14 cellular contexts compared by ENCODE assay signal in genomic region chr7:139871276-139871675, GRCh38. TPM values are rescaled to one million over a fixed set of nuclear protein-coding genes. Genes with fewer than 3 reads are reported as not detected.
DNase-seq lines count a peak whose midpoint lies in the region; ATAC-seq and TF ChIP-seq lines count a peak whose summit lies in the region.
"Had no signal": no experiment of that assay in that cellular context is flagged by ENCODE, and none has a peak within 500 bp of the region (broad histone marks: within the 10 kb centered on the region; RNA-seq: fewer than 3 reads in every experiment).

No MANE protein-coding gene starts in this region.

- H3K27ac ChIP-seq in fibroblast of lung (ENCODE audit: insufficient read depth, low read length) = peak overlapping the region; percentile 18
- no peak overlapping the region for H3K27ac ChIP-seq in body of pancreas
- no peak overlapping the region for H3K27ac ChIP-seq in GM23338 (ENCODE audit: low read depth)
- H3K27ac ChIP-seq: foreskin keratinocyte had no signal

- H3K27me3 ChIP-seq in fibroblast of lung (ENCODE audit: control insufficient read depth, insufficient read depth, low read length) (no peaks in the 10 kb centered on the region), body of pancreas (no peaks in the 10 kb centered on the region), GM23338 (ENCODE audit: insufficient read depth) (no peaks in the 10 kb centered on the region)
- H3K27me3 ChIP-seq: foreskin keratinocyte had no signal

- H3K4me1 Mint-ChIP-seq in T-helper 17 cell (peaks cover 4% of the 10 kb centered on the region), osteocyte (ENCODE audit: unreplicated experiment) (peaks cover 12% of the 10 kb centered on the region), GM23338 (no peaks in the 10 kb centered on the region)

- no peaks in the 10 kb centered on the region for H3F3A ChIP-seq in GM23338 (replicated peaks; ENCODE audit: low read depth)

- DNase-seq in DMS 273 treated with DMSO at 0.1 percent for 48 hours (lab: John Stamatoyannopoulos, UW) (peak; percentile 56), T-helper 17 cell (no peak), fibroblast of lung (ENCODE audit: low read depth in 2 of 2) (peak; percentile 52 to 95), osteocyte (ENCODE audit: extremely low spot score, unreplicated experiment) (no peak), body of pancreas (no peak), kidney tubule cell (ENCODE audit: low spot score) (no peak), GM23338 (ENCODE audit: low spot score) (no peak)
- DNase-seq: activated B cell treated with CpG ODN at 0.5 μM for 24 hours, C1 segment of cervical spinal cord, foreskin keratinocyte, midbrain, NCI-H1417 had no signal

- H2AFZ ChIP-seq in fibroblast of lung (ENCODE audit: low read length) (no peak overlapping the region), GM23338 (no peak overlapping the region)

- H3K4me3 Mint-ChIP-seq in T-helper 17 cell (no peak overlapping the region), osteocyte (ENCODE audit: unreplicated experiment) (no peak overlapping the region), GM23338 (no peak overlapping the region)
- H3K4me3 Mint-ChIP-seq: activated B cell treated with CpG ODN at 0.5 μM for 24 hours; activated naive CD8-positive, alpha-beta T cell had no signal

- no peaks in the 10 kb centered on the region; the same call in 1 of the 2 replicates for H3K9me2 ChIP-seq in GM23338 (ENCODE audit: insufficient read depth)

- peaks cover 9% of the 10 kb centered on the region for H3K36me3 Mint-ChIP-seq in T-helper 17 cell (ENCODE audit: low read depth)
- no peaks in the 10 kb centered on the region for H3K36me3 Mint-ChIP-seq in osteocyte (ENCODE audit: unreplicated experiment)
- H3K36me3 Mint-ChIP-seq in GM23338 (ENCODE audit: low read depth) = no peaks in the 10 kb centered on the region
- H3K36me3 Mint-ChIP-seq: activated naive CD8-positive, alpha-beta T cell had no signal

- 84% methylated on average over 6 of the region's 6 CpGs for WGBS in body of pancreas, 2 donors

- H3K4me3 ChIP-seq in fibroblast of lung (replicated peaks in 1 of 4; ENCODE audit: control extremely low read depth in 1 of 4, insufficient read depth in 1 of 4, low read depth in 3 of 4, low read length in 4 of 4) (no peak overlapping the region), body of pancreas (no peak overlapping the region), GM23338 (no peak overlapping the region)

- no peaks in the 10 kb centered on the region for H3K9me3 Mint-ChIP-seq in osteocyte (ENCODE audit: unreplicated experiment)
- H3K9me3 Mint-ChIP-seq in GM23338 = no peaks in the 10 kb centered on the region
- H3K9me3 Mint-ChIP-seq: activated B cell treated with CpG ODN at 0.5 μM for 24 hours had no signal

- no peaks in the 10 kb centered on the region for H3K36me3 ChIP-seq in fibroblast of lung (ENCODE audit: control insufficient read depth, insufficient read depth, low read length)
- no peaks in the 10 kb centered on the region for H3K36me3 ChIP-seq in body of pancreas (replicated peaks in 1 of 2; ENCODE audit: insufficient read depth in 1 of 2, low read depth in 2 of 2)
- H3K36me3 ChIP-seq in GM23338 (ENCODE audit: insufficient read depth) = no peaks in the 10 kb centered on the region

- H3K27me3 Mint-ChIP-seq in T-helper 17 cell (no peaks in the 10 kb centered on the region), osteocyte (ENCODE audit: unreplicated experiment) (peaks cover 2% of the 10 kb centered on the region), GM23338 (ENCODE audit: insufficient read depth, low read depth, poor library complexity) (no peaks in the 10 kb centered on the region)
- H3K27me3 Mint-ChIP-seq: activated B cell treated with CpG ODN at 0.5 μM for 24 hours; activated naive CD8-positive, alpha-beta T cell had no signal

- no peak overlapping the region for H3K9ac ChIP-seq in fibroblast of lung (ENCODE audit: insufficient read depth, low read length)

- TF ChIP-seq POLR2A in body of pancreas (IDR thresholded peaks at IDR 0.05) = no peak

- H3K4me1 ChIP-seq in fibroblast of lung (ENCODE audit: control insufficient read depth, extremely low read depth, insufficient read depth, low read length) = no peaks in the 10 kb centered on the region
- peaks cover 8% of the 10 kb centered on the region for H3K4me1 ChIP-seq in body of pancreas
- H3K4me1 ChIP-seq in GM23338 (ENCODE audit: insufficient read depth) = no peaks in the 10 kb centered on the region
- H3K4me1 ChIP-seq: foreskin keratinocyte had no signal

- H3K79me2 ChIP-seq in fibroblast of lung (ENCODE audit: control insufficient read depth, insufficient read depth, low read length) (no peaks in the 10 kb centered on the region), GM23338 (replicated peaks; ENCODE audit: insufficient read depth) (no peaks in the 10 kb centered on the region)

- intact Hi-C loops in body of pancreas (cut with DNase I) = no loop called here

- H4K20me1 ChIP-seq in fibroblast of lung (ENCODE audit: control insufficient read depth, extremely low read depth, insufficient read depth, low read length) (no peaks in the 10 kb centered on the region), GM23338 (replicated peaks; ENCODE audit: insufficient read depth) (no peaks in the 10 kb centered on the region)

- no peak for TF ChIP-seq CTCF in fibroblast of lung (conservative IDR thresholded peaks at IDR 0.05 in 1 of 2, IDR thresholded peaks at IDR 0.05 in 1 of 2; ENCODE audit: low read depth in 1 of 2, low read length in 2 of 2)
- TF ChIP-seq CTCF in osteocyte (IDR thresholded peaks at IDR 0.05) = no peak
- TF ChIP-seq CTCF in body of pancreas (IDR thresholded peaks at IDR 0.05) = no peak
- no peak for TF ChIP-seq CTCF in GM23338 (conservative IDR thresholded peaks at IDR 0.05; ENCODE audit: low read depth in 2 of 2)

- peak overlapping the region; percentile 43 for H3K27ac Mint-ChIP-seq in T-helper 17 cell
- H3K27ac Mint-ChIP-seq in osteocyte (ENCODE audit: unreplicated experiment) = peak overlapping the region; percentile 55
- no peak overlapping the region for H3K27ac Mint-ChIP-seq in GM23338
- H3K27ac Mint-ChIP-seq: activated B cell treated with CpG ODN at 0.5 μM for 24 hours; activated naive CD8-positive, alpha-beta T cell had no signal

- no peak for ATAC-seq in T-helper 17 cell
- no peak for ATAC-seq in body of pancreas
- no peak for ATAC-seq in GM23338
- no peak for ATAC-seq in HG02798 (IDR thresholded peaks at IDR 0.05; ENCODE audit: poor library complexity, unreplicated experiment)
- ATAC-seq: foreskin keratinocyte had no signal

- peak overlapping the region; percentile 32 for H3K4me2 ChIP-seq in fibroblast of lung (ENCODE audit: extremely low read depth, insufficient read depth, low read length)
- H3K4me2 ChIP-seq in GM23338 = no peak overlapping the region

- no peaks in the 10 kb centered on the region for H3K9me3 ChIP-seq in T-helper 17 cell (ENCODE audit: control insufficient read depth, low read length, poor library complexity, severe bottlenecking)
- no peaks in the 10 kb centered on the region for H3K9me3 ChIP-seq in fibroblast of lung (ENCODE audit: control insufficient read depth, insufficient read depth, low read depth, low read length)
- no peaks in the 10 kb centered on the region for H3K9me3 ChIP-seq in body of pancreas

TF ChIP-seq in GM23338, 12 proteins besides CTCF, POLR2A, EP300 and RAD21 (continues in another document):
- TF ChIP-seq ZNF331 (CRISPR knock-in tag; IDR thresholded peaks at IDR 0.05; ENCODE audit: low read depth) = no peak
- no peak for TF ChIP-seq EZH2 (IDR thresholded peaks at IDR 0.05; ENCODE audit: low read depth, unreplicated experiment)
- TF ChIP-seq CREB1 (CRISPR knock-in tag; IDR thresholded peaks at IDR 0.05; ENCODE audit: low read depth) = no peak
- no peak for TF ChIP-seq EZH2phosphoT487 (IDR thresholded peaks at IDR 0.05; ENCODE audit: unreplicated experiment)
- TF ChIP-seq, protein P1, sequence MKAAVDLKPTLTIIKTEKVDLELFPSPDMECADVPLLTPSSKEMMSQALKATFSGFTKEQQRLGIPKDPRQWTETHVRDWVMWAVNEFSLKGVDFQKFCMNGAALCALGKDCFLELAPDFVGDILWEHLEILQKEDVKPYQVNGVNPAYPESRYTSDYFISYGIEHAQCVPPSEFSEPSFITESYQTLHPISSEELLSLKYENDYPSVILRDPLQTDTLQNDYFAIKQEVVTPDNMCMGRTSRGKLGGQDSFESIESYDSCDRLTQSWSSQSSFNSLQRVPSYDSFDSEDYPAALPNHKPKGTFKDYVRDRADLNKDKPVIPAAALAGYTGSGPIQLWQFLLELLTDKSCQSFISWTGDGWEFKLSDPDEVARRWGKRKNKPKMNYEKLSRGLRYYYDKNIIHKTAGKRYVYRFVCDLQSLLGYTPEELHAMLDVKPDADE (IDR thresholded peaks at IDR 0.05) = no peak
- TF ChIP-seq NANOG (IDR thresholded peaks at IDR 0.05; ENCODE audit: borderline replicate concordance) = no peak
- no peak for TF ChIP-seq ZNF114 (CRISPR knock-in tag; IDR thresholded peaks at IDR 0.05)
- no peak for TF ChIP-seq STAT1 (IDR thresholded peaks at IDR 0.05; ENCODE audit: unreplicated experiment)

RNA-seq across cellular contexts. Expression of gene TBXAS1, which starts 42.2 kb away (rescaled TPM):
- total RNA-seq in T-helper 17 cell (10 to 100 TPM; 19.6 to 20.9 TPM), fibroblast of lung (1.3 and 2.1 TPM in 2 replicates), osteocyte (2.9 and 3.5 TPM in 2 replicates), body of pancreas (10 to 100 TPM in 1 of 2 donors, 1 to 10 TPM in 1; 3.6 to 10.6 TPM)
- polyA plus RNA-seq in fibroblast of lung (1.5 and 3.3 TPM in 2 replicates), GM23338 (2016; fragmentation: Nextera tagmentation; extraction: Ambion mirVana) (0.89 and 1.3 TPM in 2 replicates)
- 1.3 and 3.3 TPM in 2 replicates for polyA plus RNA-seq in fibroblast of lung (2012)
- polyA minus RNA-seq in fibroblast of lung (ENCODE audit: low replicate concordance) = 6.6 TPM in 1 of 2 replicates, not detected in the other
- 1.0 TPM in 1 of 2 replicates, not detected in the other for total RNA-seq in GM23338 (2014; rRNA removed; shearing (Covaris generic))

Comparison
In these comparisons a context has a peak if more than half of its experiments do, and no peak if none do; other contexts are left out.
1. DNase-seq: peak in DMS 273 treated with DMSO at 0.1 percent for 48 hours (single experiment) and fibroblast of lung (2 of 2); none in T-helper 17 cell (0 of 3), osteocyte (single experiment), body of pancreas (0 of 4), kidney tubule cell (single experiment) and GM23338 (single experiment).